Comparison of ENCODE assay signal across 16 cellular contexts in genomic region chr3:111782943-111783342, GRCh38.
A peak's percentile ranks its signal among the peaks of the same experiment; 100 is the strongest.
DNase-seq lines count a peak whose midpoint lies in the region; ATAC-seq and TF ChIP-seq lines count a peak whose summit lies in the region.
"Had no signal": no experiment of that assay in that cellular context is flagged by ENCODE, and none has a peak within 500 bp of the region (broad histone marks: within the 10 kb centered on the region; RNA-seq: fewer than 3 reads in every experiment).

No MANE protein-coding gene starts in this region.

- no peak overlapping the region for H3K27ac Mint-ChIP-seq in mesothelial cell of epicardium
- H3K27ac Mint-ChIP-seq: H9 had no signal

- H3K36me3 ChIP-seq in heart left ventricle: no peaks in the 10 kb centered on the region
- H3K36me3 ChIP-seq in right atrium auricular region: no peaks in the 10 kb centered on the region
- no peaks in the 10 kb centered on the region for H3K36me3 ChIP-seq in Peyer's patch

- no peak overlapping the region for H3K4me3 Mint-ChIP-seq in mesothelial cell of epicardium
- H3K4me3 Mint-ChIP-seq: H9 had no signal

- peaks cover 5% of the 10 kb centered on the region for H3K9me3 Mint-ChIP-seq in mesothelial cell of epicardium
- H3K9me3 Mint-ChIP-seq: H9 had no signal

- H3K27me3 Mint-ChIP-seq in mesothelial cell of epicardium (ENCODE audit: low read depth): no peaks in the 10 kb centered on the region

- peak overlapping the region in 9 of 12 donors; percentile 34 to 73 (median 53) for H3K27ac ChIP-seq in heart left ventricle
- H3K27ac ChIP-seq in right atrium auricular region: peak overlapping the region; percentile 27 to 42
- no peak overlapping the region for H3K27ac ChIP-seq in Peyer's patch
- H3K27ac ChIP-seq: C4-2B had no signal

- no peaks in the 10 kb centered on the region for H3K27me3 ChIP-seq in heart left ventricle
- H3K27me3 ChIP-seq in right atrium auricular region: no peaks in the 10 kb centered on the region
- no peaks in the 10 kb centered on the region for H3K27me3 ChIP-seq in Peyer's patch

- no peaks in the 10 kb centered on the region for H3K36me3 Mint-ChIP-seq in mesothelial cell of epicardium

- H3K4me1 ChIP-seq in heart left ventricle (peaks cover 0 to 55% (median 22%) of the 10 kb centered on the region in 12 donors), right atrium auricular region (peaks cover 0 to 31% of the 10 kb centered on the region in 2 donors), Peyer's patch (no peaks in the 10 kb centered on the region)

- peak in 2 of 4 donors; percentile 12 to 40 for ATAC-seq in heart left ventricle
- no peak for ATAC-seq in Right ventricle myocardium inferior
- ATAC-seq in sciatic nerve: peak; percentile 47
- ATAC-seq: Panc1 had no signal

- WGBS in heart left ventricle, 4 donors: 67 to 78% (median 71%) methylated on average over 2 of the region's 2 CpGs

- DNase-seq in heart left ventricle (no peak), Right ventricle myocardium inferior (ENCODE audit: missing footprints) (no peak), right atrium auricular region (ENCODE audit: low spot score) (no peak), sciatic nerve (ENCODE audit: low spot score) (no peak), DMS79 treated with DMSO at 0.1 percent for 48 hours (lab: John Stamatoyannopoulos, UW) (no peak), Peyer's patch (no peak), NCI-H82 treated with DMSO at 0.1 percent for 48 hours (lab: John Stamatoyannopoulos, UW; ENCODE audit: unreplicated experiment) (no peak), mesothelial cell of epicardium (ENCODE audit: low spot score in 2 of 2, unreplicated experiment in 2 of 2) (no peak)
- DNase-seq: DMS153, H9, KBM-7, NCI-H1092, NCI-H1694 treated with DMSO at 0.1 percent for 48 hours, NCI-H774 had no signal

- intact Hi-C loops in heart left ventricle (cut with DNase I) (loop anchor here in 3 of 10 donors (5.0 to 10.0 kb wide), 4 partner anchors 46 to 82 kb away; no protein-coding TSS in a partner anchor), Right ventricle myocardium inferior (cut with DNase I) (loop anchor here (5.0 kb wide), 1 partner anchor 79 kb away; no protein-coding TSS in a partner anchor), sciatic nerve (cut with DNase I) (no loop called here)

- no peak for TF ChIP-seq POLR2A in heart left ventricle (IDR thresholded peaks at IDR 0.05)
- TF ChIP-seq POLR2A in Peyer's patch (IDR thresholded peaks at IDR 0.05): no peak

- H3K4me3 ChIP-seq in heart left ventricle (no peak overlapping the region), right atrium auricular region (no peak overlapping the region), Peyer's patch (no peak overlapping the region)

- TF ChIP-seq CTCF in heart left ventricle (IDR thresholded peaks at IDR 0.05) (no peak), right atrium auricular region (IDR thresholded peaks at IDR 0.05) (no peak), Peyer's patch (IDR thresholded peaks at IDR 0.05) (no peak), mesothelial cell of epicardium (IDR thresholded peaks at IDR 0.05; ENCODE audit: unreplicated experiment) (no peak)

- no peaks in the 10 kb centered on the region for H3K9me3 ChIP-seq in heart left ventricle
- no peaks in the 10 kb centered on the region for H3K9me3 ChIP-seq in right atrium auricular region
- no peaks in the 10 kb centered on the region for H3K9me3 ChIP-seq in Peyer's patch

- peaks cover 33% of the 10 kb centered on the region for H3K4me1 Mint-ChIP-seq in mesothelial cell of epicardium
- H3K4me1 Mint-ChIP-seq: H9 had no signal

Comparison
In these comparisons a context has a peak if more than half of its experiments do, and no peak if none do; other contexts are left out.
1. H3K27ac ChIP-seq: peak in heart left ventricle (9 of 12) and right atrium auricular region (2 of 2); none in Peyer's patch (0 of 4).